Comparison of ENCODE assay signal across 33 cellular contexts in the genomic region with DNA sequence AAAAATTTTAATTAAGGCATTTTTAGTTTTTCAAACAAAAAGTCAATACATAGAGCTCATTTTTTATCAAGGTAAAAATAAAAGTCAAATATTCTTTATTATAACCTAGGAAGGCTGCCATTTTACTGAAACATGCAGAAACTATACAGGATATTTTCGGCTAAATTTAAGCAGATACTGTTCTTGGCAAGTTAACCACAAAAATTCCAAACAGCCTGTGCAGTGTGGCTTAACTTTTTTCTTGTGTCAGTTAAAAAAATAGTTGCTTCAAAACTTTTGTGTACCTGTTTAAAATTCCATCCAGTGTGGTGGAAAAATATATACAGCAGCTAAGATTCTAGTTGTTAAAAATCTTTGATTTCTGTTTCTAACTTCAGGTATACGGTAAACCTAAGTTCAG.
DNase-seq lines count a peak whose midpoint lies in the region; TF ChIP-seq lines count a peak whose summit lies in the region.
"Had no signal": no experiment of that assay in that cellular context is flagged by ENCODE, and none has a peak within 500 bp of the region (broad histone marks: within the 10 kb centered on the region; RNA-seq: fewer than 3 reads in every experiment).

No MANE protein-coding gene starts in this region.

- DNase-seq in AG08395 (ENCODE audit: low spot score): peak; percentile 31
- peak; percentile 65 for DNase-seq in M059J (ENCODE audit: low read depth)
- DNase-seq in choroid plexus epithelial cell (ENCODE audit: low read depth): peak; percentile 73
- peak; percentile 16 for DNase-seq in mesenchymal stem cell
- DNase-seq in retina: no peak
- DNase-seq in activated CD4-positive, alpha-beta T cell treated with anti-CD3 and anti-CD28 coated beads, Interleukin-2, amount 10 ng/mL, durations not matched to agents 7 days and 5 days: no peak
- no peak for DNase-seq in SHP77 (lab: John Stamatoyannopoulos, UW)
- no peak for DNase-seq in SW 1271 (lab: John Stamatoyannopoulos, UW)
- DNase-seq: 8988T; activated CD4-positive, alpha-beta T cell treated with anti-CD3 and anti-CD28 coated beads for 48 hours; activated CD8-positive, alpha-beta memory T cell treated with anti-CD3 and anti-CD28 coated beads for 24 hours; activated naive CD4-positive, alpha-beta T cell treated with anti-CD3 and anti-CD28 coated beads, Interleukin-2, amount 50 U/mL, for 16 hours; activated T-cell treated with anti-CD3 and anti-CD28 coated beads for 4 hours; amygdala; CD4-positive, alpha-beta T cell; effector memory CD4-positive, alpha-beta T cell; foreskin keratinocyte; heart left ventricle; Kasumi-1; kidney glomerular epithelial cell; midbrain; naive thymus-derived CD8-positive, alpha-beta T cell; NCI-H1048; NCI-H446; NCI-H774; psoas muscle; T-cell had no signal

- H3K79me1 ChIP-seq in mesenchymal stem cell (replicated peaks; ENCODE audit: low read length, poor library complexity, severe bottlenecking): peaks cover 8% of the 10 kb centered on the region

- CTCF ChIA-PET in activated CD4-positive, alpha-beta T cell treated with anti-CD3 and anti-CD28 coated beads, Interleukin-2, amount 10 ng/mL, durations not matched to agents 7 days and 5 days (lab: Charles Lee): no interaction called here

- H3K27ac Mint-ChIP-seq in activated CD4-positive, alpha-beta T cell treated with anti-CD3 and anti-CD28 coated beads, Interleukin-2, amount 10 ng/mL, durations not matched to agents 7 days and 5 days: no peak overlapping the region
- H3K27ac Mint-ChIP-seq: activated T-helper 2 cell treated with anti-CD3 and anti-CD28 coated beads, Interferon-gamma antibody, Interleukin-2, Interleukin-4, amounts not matched to agents 10 μg/mL and 5 μg/mL and 100 μg/mL, durations not matched to agents 14 hours and 24 hours and 36 hours; CD4-positive, alpha-beta T cell; naive thymus-derived CD8-positive, alpha-beta T cell; stimulated activated memory B cell treated with anti-CD40 and anti-IgM and Interleukin-4, amounts not matched to agents 10 μg/mL and 1 μg/mL and 100 μg/mL, for 72 hours; T-cell; type B pancreatic cell had no signal

- peaks cover 5 to 29% of the 10 kb centered on the region in 2 experiments for H3K36me3 ChIP-seq in mesenchymal stem cell (ENCODE audit: control insufficient read depth in 1 of 2, insufficient read depth in 2 of 2, low read depth in 1 of 2, low read length in 2 of 2)

- H3K9me3 ChIP-seq in mesenchymal stem cell (ENCODE audit: control insufficient read depth, low read length): peaks cover 4% of the 10 kb centered on the region
- H3K9me3 ChIP-seq: psoas muscle, SJSA1 had no signal

- H3K27me3 ChIP-seq in mesenchymal stem cell (ENCODE audit: control insufficient read depth in 1 of 2, insufficient read depth in 1 of 2, low read length in 2 of 2): no peaks in the 10 kb centered on the region
- H3K27me3 ChIP-seq: foreskin keratinocyte, heart left ventricle, SJSA1 had no signal

- no peak overlapping the region for H3K14ac ChIP-seq in mesenchymal stem cell (ENCODE audit: low read length in 2 of 2)

- H2BK15ac ChIP-seq in mesenchymal stem cell (ENCODE audit: low read depth, poor library complexity, severe bottlenecking): no peak overlapping the region

- no peak overlapping the region for H2BK120ac ChIP-seq in mesenchymal stem cell (ENCODE audit: low read depth, low read length)

- H3K4me2 ChIP-seq in mesenchymal stem cell (ENCODE audit: low read length, poor library complexity, severe bottlenecking): no peak overlapping the region

- no peak overlapping the region for H4K8ac ChIP-seq in mesenchymal stem cell (ENCODE audit: low read length)

- H2AK5ac ChIP-seq in mesenchymal stem cell (ENCODE audit: low read length, severe bottlenecking): no peak overlapping the region

- peaks cover 3% of the 10 kb centered on the region for H3K9me3 Mint-ChIP-seq in activated CD4-positive, alpha-beta T cell treated with anti-CD3 and anti-CD28 coated beads, Interleukin-2, amount 10 ng/mL, durations not matched to agents 7 days and 5 days
- H3K9me3 Mint-ChIP-seq: type B pancreatic cell had no signal

- H3K18ac ChIP-seq in mesenchymal stem cell (ENCODE audit: low read depth in 1 of 2, low read length in 2 of 2): no peak overlapping the region

- H3K27me3 Mint-ChIP-seq in activated CD4-positive, alpha-beta T cell treated with anti-CD3 and anti-CD28 coated beads, Interleukin-2, amount 10 ng/mL, durations not matched to agents 7 days and 5 days: no peaks in the 10 kb centered on the region
- H3K27me3 Mint-ChIP-seq: CD4-positive, alpha-beta T cell; naive thymus-derived CD8-positive, alpha-beta T cell; stimulated activated memory B cell treated with anti-CD40 and anti-IgM and Interleukin-4, amounts not matched to agents 10 μg/mL and 1 μg/mL and 100 μg/mL, for 72 hours; T-cell; type B pancreatic cell had no signal

- no peak overlapping the region for H2BK5ac ChIP-seq in mesenchymal stem cell (ENCODE audit: low read depth, low read length, poor library complexity, severe bottlenecking)

- H4K91ac ChIP-seq in mesenchymal stem cell (ENCODE audit: low read length): no peak overlapping the region

- H3K4me3 Mint-ChIP-seq in activated CD4-positive, alpha-beta T cell treated with anti-CD3 and anti-CD28 coated beads, Interleukin-2, amount 10 ng/mL, durations not matched to agents 7 days and 5 days: no peak overlapping the region
- H3K4me3 Mint-ChIP-seq: CD4-positive, alpha-beta T cell; naive thymus-derived CD8-positive, alpha-beta T cell; stimulated activated memory B cell treated with anti-CD40 and anti-IgM and Interleukin-4, amounts not matched to agents 10 μg/mL and 1 μg/mL and 100 μg/mL, for 72 hours; T-cell; type B pancreatic cell had no signal

- H3K4me1 Mint-ChIP-seq in activated CD4-positive, alpha-beta T cell treated with anti-CD3 and anti-CD28 coated beads, Interleukin-2, amount 10 ng/mL, durations not matched to agents 7 days and 5 days: no peaks in the 10 kb centered on the region
- H3K4me1 Mint-ChIP-seq: naive thymus-derived CD8-positive, alpha-beta T cell; stimulated activated memory B cell treated with anti-CD40 and anti-IgM and Interleukin-4, amounts not matched to agents 10 μg/mL and 1 μg/mL and 100 μg/mL, for 72 hours; T-cell had no signal

- no peak overlapping the region for H3K27ac ChIP-seq in mesenchymal stem cell (ENCODE audit: low read length, poor library complexity, severe bottlenecking)
- H3K27ac ChIP-seq: coronary artery, epithelial cell of prostate, foreskin keratinocyte, heart left ventricle, psoas muscle, SJSA1 had no signal

- H3K23ac ChIP-seq in mesenchymal stem cell (ENCODE audit: low read length in 2 of 2): no peak overlapping the region

- no peak for TF ChIP-seq CTCF in choroid plexus epithelial cell (conservative IDR thresholded peaks at IDR 0.05; ENCODE audit: low read depth, low read length)

- POLR2A ChIA-PET in activated CD4-positive, alpha-beta T cell treated with anti-CD3 and anti-CD28 coated beads, Interleukin-2, amount 10 ng/mL, durations not matched to agents 7 days and 5 days (lab: Charles Lee): interaction anchor here (0.6 to 0.8 kb wide), 2 partner anchors 46 to 245 kb away, joined by 3 read pairs; no protein-coding TSS in a partner anchor

- no peaks in the 10 kb centered on the region for H3K4me1 ChIP-seq in mesenchymal stem cell (ENCODE audit: control insufficient read depth, insufficient read depth, low read depth, low read length)
- H3K4me1 ChIP-seq: foreskin keratinocyte, heart left ventricle, psoas muscle had no signal

- 100% methylated on average over 2 of the region's 2 CpGs for WGBS in mesenchymal stem cell

- H3K9ac ChIP-seq in mesenchymal stem cell (ENCODE audit: low read length): no peak overlapping the region

- H3K36me3 Mint-ChIP-seq in activated CD4-positive, alpha-beta T cell treated with anti-CD3 and anti-CD28 coated beads, Interleukin-2, amount 10 ng/mL, durations not matched to agents 7 days and 5 days (ENCODE audit: low read depth): peaks cover 6% of the 10 kb centered on the region

- no peak overlapping the region for H2AFZ ChIP-seq in mesenchymal stem cell (ENCODE audit: low read depth, low read length)

- H2BK12ac ChIP-seq in mesenchymal stem cell (ENCODE audit: low read length in 2 of 2): no peak overlapping the region

- H3K4me3 ChIP-seq in choroid plexus epithelial cell (ENCODE audit: low read depth, low read length) (no peak overlapping the region), mesenchymal stem cell (ENCODE audit: insufficient read depth in 1 of 2, low read depth in 1 of 2, low read length in 2 of 2) (no peak overlapping the region)
- H3K4me3 ChIP-seq: coronary artery, heart left ventricle, psoas muscle, SJSA1 had no signal

- H3K4ac ChIP-seq in mesenchymal stem cell (ENCODE audit: low read depth in 1 of 2, low read length in 2 of 2): no peak overlapping the region

Comparison
In these comparisons a context has a peak if more than half of its experiments do, and no peak if none do; other contexts are left out.
1. DNase-seq: peak in AG08395 (single experiment), M059J (single experiment), choroid plexus epithelial cell (single experiment) and mesenchymal stem cell (single experiment); none in retina (single experiment), activated CD4-positive, alpha-beta T cell treated with anti-CD3 and anti-CD28 coated beads, Interleukin-2, amount 10 ng/mL, durations not matched to agents 7 days and 5 days (single experiment), SHP77 (0 of 2) and SW 1271 (0 of 2).